ENCODE assay signal across 1 cellular context in genomic region chr20:56867128-56867527, GRCh38.
TF ChIP-seq lines count a peak whose summit lies in the region.

No MANE protein-coding gene starts in this region.

TF ChIP-seq in HepG2, 621 proteins besides CTCF, POLR2A, EP300 and RAD21 (continued from another document):
- TF ChIP-seq, protein P1, sequence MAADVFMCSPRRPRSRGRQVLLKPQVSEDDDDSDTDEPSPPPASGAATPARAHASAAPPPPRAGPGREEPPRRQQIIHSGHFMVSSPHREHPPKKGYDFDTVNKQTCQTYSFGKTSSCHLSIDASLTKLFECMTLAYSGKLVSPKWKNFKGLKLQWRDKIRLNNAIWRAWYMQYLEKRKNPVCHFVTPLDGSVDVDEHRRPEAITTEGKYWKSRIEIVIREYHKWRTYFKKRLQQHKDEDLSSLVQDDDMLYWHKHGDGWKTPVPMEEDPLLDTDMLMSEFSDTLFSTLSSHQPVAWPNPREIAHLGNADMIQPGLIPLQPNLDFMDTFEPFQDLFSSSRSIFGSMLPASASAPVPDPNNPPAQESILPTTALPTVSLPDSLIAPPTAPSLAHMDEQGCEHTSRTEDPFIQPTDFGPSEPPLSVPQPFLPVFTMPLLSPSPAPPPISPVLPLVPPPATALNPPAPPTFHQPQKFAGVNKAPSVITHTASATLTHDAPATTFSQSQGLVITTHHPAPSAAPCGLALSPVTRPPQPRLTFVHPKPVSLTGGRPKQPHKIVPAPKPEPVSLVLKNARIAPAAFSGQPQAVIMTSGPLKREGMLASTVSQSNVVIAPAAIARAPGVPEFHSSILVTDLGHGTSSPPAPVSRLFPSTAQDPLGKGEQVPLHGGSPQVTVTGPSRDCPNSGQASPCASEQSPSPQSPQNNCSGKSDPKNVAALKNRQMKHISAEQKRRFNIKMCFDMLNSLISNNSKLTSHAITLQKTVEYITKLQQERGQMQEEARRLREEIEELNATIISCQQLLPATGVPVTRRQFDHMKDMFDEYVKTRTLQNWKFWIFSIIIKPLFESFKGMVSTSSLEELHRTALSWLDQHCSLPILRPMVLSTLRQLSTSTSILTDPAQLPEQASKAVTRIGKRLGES (CRISPR knock-in tag; IDR thresholded peaks at IDR 0.05; ENCODE audit: borderline replicate concordance) = no peak
- TF ChIP-seq TAF1 (CRISPR knock-in tag; IDR thresholded peaks at IDR 0.05) (no peak), RARA (CRISPR knock-in tag; IDR thresholded peaks at IDR 0.05) (no peak), PLRG1 (conservative IDR thresholded peaks at IDR 0.05) (no peak), SIN3A (IDR thresholded peaks at IDR 0.05; ENCODE audit: borderline replicate concordance, low read depth, low read length) (no peak), ZNF430 (CRISPR knock-in tag; IDR thresholded peaks at IDR 0.05) (no peak), ZNF800 (CRISPR knock-in tag; IDR thresholded peaks at IDR 0.05) (no peak), TEF (CRISPR knock-in tag; IDR thresholded peaks at IDR 0.05) (no peak), ZNF280B (CRISPR knock-in tag; IDR thresholded peaks at IDR 0.05; ENCODE audit: borderline replicate concordance) (no peak), ZBTB1 (CRISPR knock-in tag; IDR thresholded peaks at IDR 0.05; ENCODE audit: borderline replicate concordance) (no peak), WIZ (CRISPR knock-in tag; IDR thresholded peaks at IDR 0.05) (no peak), FOXK2 (IDR thresholded peaks at IDR 0.05) (no peak)
- TF ChIP-seq, protein P2, sequence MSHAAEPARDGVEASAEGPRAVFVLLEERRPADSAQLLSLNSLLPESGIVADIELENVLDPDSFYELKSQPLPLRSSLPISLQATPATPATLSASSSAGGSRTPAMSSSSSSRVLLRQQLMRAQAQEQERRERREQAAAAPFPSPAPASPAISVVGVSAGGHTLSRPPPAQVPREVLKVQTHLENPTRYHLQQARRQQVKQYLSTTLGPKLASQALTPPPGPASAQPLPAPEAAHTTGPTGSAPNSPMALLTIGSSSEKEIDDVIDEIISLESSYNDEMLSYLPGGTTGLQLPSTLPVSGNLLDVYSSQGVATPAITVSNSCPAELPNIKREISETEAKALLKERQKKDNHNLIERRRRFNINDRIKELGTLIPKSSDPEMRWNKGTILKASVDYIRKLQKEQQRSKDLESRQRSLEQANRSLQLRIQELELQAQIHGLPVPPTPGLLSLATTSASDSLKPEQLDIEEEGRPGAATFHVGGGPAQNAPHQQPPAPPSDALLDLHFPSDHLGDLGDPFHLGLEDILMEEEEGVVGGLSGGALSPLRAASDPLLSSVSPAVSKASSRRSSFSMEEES (CRISPR knock-in tag; IDR thresholded peaks at IDR 0.05) = no peak
- TF ChIP-seq, protein P3, sequence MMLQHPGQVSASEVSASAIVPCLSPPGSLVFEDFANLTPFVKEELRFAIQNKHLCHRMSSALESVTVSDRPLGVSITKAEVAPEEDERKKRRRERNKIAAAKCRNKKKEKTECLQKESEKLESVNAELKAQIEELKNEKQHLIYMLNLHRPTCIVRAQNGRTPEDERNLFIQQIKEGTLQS (CRISPR knock-in tag; IDR thresholded peaks at IDR 0.05) = no peak
- TF ChIP-seq, protein P4, sequence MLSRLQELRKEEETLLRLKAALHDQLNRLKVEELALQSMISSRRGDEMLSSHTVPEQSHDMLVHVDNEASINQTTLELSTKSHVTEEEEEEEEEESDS (CRISPR knock-in tag; IDR thresholded peaks at IDR 0.05; ENCODE audit: borderline replicate concordance) = no peak
TF ChIP-seq in HepG2: peak in this region for 0.
